In genomic region chr7:106767498-106768323, GRCh38 we compare ENCODE assay signal across 10 cellular contexts.
DNase-seq lines count a peak whose midpoint lies in the region; ATAC-seq, FAIRE-seq and TF ChIP-seq lines count a peak whose summit lies in the region.
"Had no signal": no experiment of that assay in that cellular context is flagged by ENCODE, and none has a peak within 500 bp of the region (broad histone marks: within the 10 kb centered on the region; RNA-seq: fewer than 3 reads in every experiment).

No MANE protein-coding gene starts in this region.

- H3K36me3 ChIP-seq in SJCRH30 (no peaks in the 10 kb centered on the region), left lung (no peaks in the 10 kb centered on the region), prostate gland (no peaks in the 10 kb centered on the region), H7 (replicated peaks; ENCODE audit: control insufficient read depth, insufficient read depth, low read length) (no peaks in the 10 kb centered on the region)

- peak; percentile 72 for ATAC-seq in GM18867 (IDR thresholded peaks at IDR 0.05; ENCODE audit: unreplicated experiment)
- ATAC-seq in HG02678 (IDR thresholded peaks at IDR 0.05; ENCODE audit: unreplicated experiment) = peak; percentile 82
- peak; percentile 42 for ATAC-seq in left lung

- FAIRE-seq in H54 (lab: Jason Lieb, UNC) = no peak

- DNase-seq in SJCRH30 (peak in 1 of 2 experiments; percentile 29), left lung (no peak), H54 (ENCODE audit: insufficient read length, low spot score) (no peak), prostate gland (ENCODE audit: low spot score) (no peak), globus pallidus (ENCODE audit: low spot score) (no peak), H7 (no peak)

- H3K27me3 ChIP-seq in SJCRH30 (no peaks in the 10 kb centered on the region), left lung (no peaks in the 10 kb centered on the region), prostate gland (replicated peaks; ENCODE audit: insufficient read depth) (no peaks in the 10 kb centered on the region), H7 (ENCODE audit: control insufficient read depth, insufficient read depth, low read length) (no peaks in the 10 kb centered on the region)

- H3K9me3 ChIP-seq in SJCRH30 (replicated peaks) (0 out of 2 replicates have a peak, but pooled peaks cover 3% of the 10 kb centered on the region), left lung (no peaks in the 10 kb centered on the region), prostate gland (no peaks in the 10 kb centered on the region)

- H3K4me1 ChIP-seq in SJCRH30 = peaks cover 8% of the 10 kb centered on the region; the same call in 1 of the 2 replicates
- peaks cover 0 to 17% of the 10 kb centered on the region in 2 donors for H3K4me1 ChIP-seq in left lung
- H3K4me1 ChIP-seq in prostate gland (replicated peaks) = no peaks in the 10 kb centered on the region

- H3K4me3 ChIP-seq in SJCRH30 = peak overlapping the region; percentile 2; the same call in 1 of the 2 replicates
- no peak overlapping the region for H3K4me3 ChIP-seq in left lung
- H3K4me3 ChIP-seq in prostate gland = no peak overlapping the region
- H3K4me3 ChIP-seq in H7 (ENCODE audit: insufficient read depth, low read depth, low read length) = no peak overlapping the region

- TF ChIP-seq POLR2A in H54 (IDR thresholded peaks at IDR 0.05; ENCODE audit: low read depth, low read length) (no peak), prostate gland (IDR thresholded peaks at IDR 0.05) (no peak)

- TF ChIP-seq CTCF in left lung (IDR thresholded peaks at IDR 0.05) (no peak), prostate gland (IDR thresholded peaks at IDR 0.05) (no peak)

- H3K27ac ChIP-seq in SJCRH30 = no peak overlapping the region
- H3K27ac ChIP-seq in left lung = peak overlapping the region in 1 of 2 donors; percentile 20
- no peak overlapping the region for H3K27ac ChIP-seq in prostate gland
- H3K27ac ChIP-seq: parathyroid adenoma, VCaP had no signal

- intact Hi-C loops in left lung (cut with DNase I) (no loop called here), prostate gland (cut with DNase I) (no loop called here)

- WGBS in prostate gland = 43% methylated on average over 8 of the region's 8 CpGs
